10 cellular contexts compared by ENCODE assay signal in the genomic region with DNA sequence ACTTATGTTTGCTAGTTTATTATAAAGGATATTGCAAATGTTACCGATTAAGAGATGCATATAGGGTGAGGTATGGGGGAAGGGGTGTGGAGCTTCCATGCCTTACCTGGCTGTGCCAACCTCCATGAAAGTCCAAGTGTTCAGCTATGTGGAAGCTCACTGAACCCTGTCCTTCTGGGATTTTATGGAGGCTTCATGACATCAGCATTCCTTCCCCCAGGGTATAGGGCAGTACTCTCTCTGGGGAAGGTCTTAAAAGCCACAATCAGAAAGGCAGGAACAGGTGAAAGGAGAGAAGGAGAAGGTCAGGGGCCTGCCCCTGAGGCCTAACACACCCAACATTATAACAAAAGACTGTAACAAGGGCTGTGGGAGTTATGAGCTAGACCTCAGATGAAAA.
"Had no signal": no experiment of that assay in that cellular context is flagged by ENCODE, and none has a peak within 500 bp of the region (broad histone marks: within the 10 kb centered on the region; RNA-seq: fewer than 3 reads in every experiment).

No MANE protein-coding gene starts in this region.

- ATAC-seq: esophagus mucosa, left lung, T-helper 17 cell had no signal

- DNase-seq: activated B cell treated with CpG ODN at 0.5 μM for 24 hours; activated CD4-positive, alpha-beta T cell treated with anti-CD3 and anti-CD28 coated beads, Interleukin-2, amount 10 ng/mL, durations not matched to agents 24 days and 14 days; activated naive CD4-positive, alpha-beta T cell treated with Interleukin-2 at 50 U/mL for 16 hours; cerebellar nuclear complex; endodermal cell; left lung; small intestine; T-helper 17 cell had no signal

- FAIRE-seq: small intestine had no signal

- H3K9me3 ChIP-seq: left lung had no signal

- H3K4me3 ChIP-seq: left lung had no signal

- H3K27ac ChIP-seq: left lung, parathyroid adenoma had no signal
